Comparison of ENCODE assay signal across 30 cellular contexts in genomic region chr10:99765672-99766071, GRCh38. TPM values are rescaled to one million over a fixed set of nuclear protein-coding genes. Genes with fewer than 3 reads are reported as not detected.
DNase-seq lines count a peak whose midpoint lies in the region; ATAC-seq, FAIRE-seq and TF ChIP-seq lines count a peak whose summit lies in the region.
"Had no signal": no experiment of that assay in that cellular context is flagged by ENCODE, and none has a peak within 500 bp of the region (broad histone marks: within the 10 kb centered on the region; RNA-seq: fewer than 3 reads in every experiment).

No MANE protein-coding gene starts in this region.

- SMC1A ChIA-PET in GM12878 (lab: Charles Lee; ENCODE audit: uncharacterized antibody, unreplicated experiment), result interaction anchor here (0.8 to 1.5 kb wide), 13 partner anchors 10 to 330 kb away, joined by 3 to 6 read pairs (median 3); partner anchors contain the start of genes COX15, CUTC and SLC25A28

- H3K79me2 ChIP-seq in GM12878 (ENCODE audit: control insufficient read depth, insufficient read depth, low read length), result no peaks in the 10 kb centered on the region

- 0 out of 2 replicates have a peak overlapping the region, but pooled peaks have one; percentile 19 for H3K4me3 ChIP-seq in GM12878
- H3K4me3 ChIP-seq: GM23338, prostate gland, upper lobe of right lung had no signal

- WGBS in GM12878 (ENCODE audit: insufficient coverage, insufficient replicate concordance, low lambda C conversion rate, missing lambda C conversion rate), result 0% methylated on average over 2 of the region's 2 CpGs

- peak; percentile 14 for ATAC-seq in GM19328 (IDR thresholded peaks at IDR 0.05; ENCODE audit: unreplicated experiment)
- peak; percentile 29 for ATAC-seq in HG03108 (IDR thresholded peaks at IDR 0.05; ENCODE audit: unreplicated experiment)
- ATAC-seq in GM12878, result peak; percentile 61
- ATAC-seq: activated T-cell treated with anti-CD3 and anti-CD28 coated beads, Interleukin-2, amount 50 U/mL, for 4 hours; GM23338; left lobe of liver; PC-3; Right ventricle myocardium inferior; sciatic nerve; SK-N-SH treated with all-trans-retinoic acid at 6 μM for 48 hours had no signal

- no peak for TF ChIP-seq POLR2A in GM12878 (IDR thresholded peaks at IDR 0.05; ENCODE audit: low read depth, low read length)

- BruUV-seq in GM12878 (replicated peaks; lab: Mats Ljungman, UMichigan), result no TSS peak

- peak in 1 of 2 experiments; percentile 66; a peak in 1 of 4 replicates for TF ChIP-seq EP300 in GM12878 (IDR thresholded peaks at IDR 0.05; ENCODE audit: borderline replicate concordance in 1 of 2, control insufficient read depth in 1 of 2, low read depth in 2 of 2, low read length in 2 of 2)

- in situ Hi-C loops in GM13977 (cut with MboI; ENCODE audit: low pct_unique_long_range_greater_than_20kb, low sequenced_read_pairs, unreplicated experiment), result no loop called here
- in situ Hi-C loops in GM12878 (cut with MboI), result no loop called here

- H3K27ac ChIP-seq in GM12878 (ENCODE audit: control insufficient read depth, insufficient read depth), result no peak overlapping the region
- H3K27ac ChIP-seq: brain microvascular endothelial cell, neutrophil, prostate gland, upper lobe of right lung had no signal

- H3K4me1 ChIP-seq in GM12878 (ENCODE audit: control insufficient read depth, insufficient read depth, low read length), result peaks cover 20% of the 10 kb centered on the region
- H3K4me1 ChIP-seq: prostate gland, upper lobe of right lung had no signal

- CTCF ChIA-PET in GM12878 (lab: Yijun Ruan, JAX), result interaction anchor here (0.9 to 1.8 kb wide), 6 partner anchors 10 to 330 kb away, joined by 3 to 7 read pairs (median 4); no protein-coding TSS in a partner anchor

- intact Hi-C loops in GM12878 (cut with micrococcal nuclease; ENCODE audit: unreplicated experiment), result no loop called here

- TF ChIP-seq RAD21 in GM12878 (IDR thresholded peaks at IDR 0.05; ENCODE audit: insufficient read depth, low read depth, low read length), result no peak

- H2AFZ ChIP-seq in GM12878 (ENCODE audit: control insufficient read depth, low read depth, low read length), result no peak overlapping the region
- H2AFZ ChIP-seq: GM23338 had no signal

- peak overlapping the region; percentile 91 for H3K4me2 ChIP-seq in GM12878 (ENCODE audit: control insufficient read depth, insufficient read depth)
- H3K4me2 ChIP-seq: GM23338 had no signal

- H3K9me3 ChIP-seq in GM12878 (replicated peaks; ENCODE audit: control insufficient read depth, insufficient read depth, low read length), result no peaks in the 10 kb centered on the region; the same call in 1 of the 3 replicates
- H3K9me3 ChIP-seq: neutrophil, prostate gland, upper lobe of right lung had no signal

- peak; percentile 90 for FAIRE-seq in GM12878 (lab: Jason Lieb, UNC)

- H3K36me3 ChIP-seq in GM12878 (ENCODE audit: control insufficient read depth in 2 of 2, insufficient read depth in 2 of 2, low read length in 1 of 2), result no peaks in the 10 kb centered on the region
- H3K36me3 ChIP-seq: brain microvascular endothelial cell, prostate gland had no signal

- RAD21 ChIA-PET in GM12878 (lab: Charles Lee; ENCODE audit: unreplicated experiment), result interaction anchor here (0.6 to 2.0 kb wide), 4 partner anchors 33 to 501 kb away, joined by 3 to 11 read pairs (median 4); partner anchors contain the start of genes COX15 and CUTC

- POLR2A ChIA-PET in GM12878 (lab: Charles Lee), result interaction anchor here (0.6 to 1.1 kb wide), 8 partner anchors 8 to 469 kb away, joined by 3 to 10 read pairs (median 4); partner anchors contain the start of genes COX15 and CUTC

- DNase-seq in GM13977 (ENCODE audit: low spot score) (peak; percentile 43), GM12878 (ENCODE audit: low read depth, low spot score) (peak; percentile 12), midbrain (lab: John Stamatoyannopoulos, UW) (no peak), COLO829 (ENCODE audit: low spot score) (no peak)
- no peak for DNase-seq in activated CD4-positive, alpha-beta T cell treated with anti-CD3 and anti-CD28 coated beads, Interleukin-2, amount 50 U/mL, for 4 hours
- DNase-seq: activated CD4-positive, alpha-beta T cell treated with anti-CD3 and anti-CD28 coated beads for 4 hours; activated CD8-positive, alpha-beta memory T cell treated with anti-CD3 and anti-CD28 coated beads for 24 hours; activated T-cell treated with anti-CD3 and anti-CD28 coated beads, Interleukin-2, amount 50 U/mL, for 4 hours; brain microvascular endothelial cell; EL; HFFc6; hypothalamus; mesenchymal stem cell; NCI-H1092; NCI-H187 treated with DMSO at 0.1 percent for 48 hours; NCI-H524 treated with DMSO at 0.1 percent for 48 hours; PC-3; stimulated activated CD4-positive, alpha-beta T cell treated with anti-CD3 and anti-CD28 coated beads, Interleukin-12 subunit alpha, Interleukin-12 subunit beta, amount 100 ng/mL, for 4 hours; stimulated activated CD4-positive, alpha-beta T cell treated with anti-CD3 and anti-CD28 coated beads, Interleukin-4, amount 100 ng/mL, for 1 hour; substantia nigra; upper lobe of right lung had no signal

- H4K20me1 ChIP-seq in GM12878 (ENCODE audit: control insufficient read depth, insufficient read depth), result no peaks in the 10 kb centered on the region

- no peaks in the 10 kb centered on the region for H3K27me3 ChIP-seq in GM12878 (replicated peaks in 1 of 2; ENCODE audit: control insufficient read depth in 2 of 2, insufficient read depth in 2 of 2, low read length in 1 of 2)
- H3K27me3 ChIP-seq: brain microvascular endothelial cell, neutrophil, upper lobe of right lung had no signal

- no peak overlapping the region for H3K9ac ChIP-seq in GM12878 (ENCODE audit: control insufficient read depth, insufficient read depth, low read length)

- TF ChIP-seq CTCF in GM13977 (IDR thresholded peaks at IDR 0.05; ENCODE audit: extremely low read depth, insufficient read depth, missing control alignments) (no peak), GM12878 (IDR thresholded peaks at IDR 0.05 in 2 of 3, conservative IDR thresholded peaks at IDR 0.05 in 1 of 3; ENCODE audit: control insufficient read depth in 2 of 3, extremely low read depth in 1 of 3, insufficient read depth in 1 of 3, low read depth in 3 of 3, low read length in 3 of 3) (no peak)

RNA-seq across cellular contexts. Expression of gene ABCC2, which starts 16.8 kb away (rescaled TPM):
- total RNA-seq in GM12878 (2013; cell fraction: nucleolus; rRNA removed), result 4.8 and 7.1 TPM in 2 replicates
- total RNA-seq in GM12878 (2014; rRNA removed), result 0.11 and 0.93 TPM in 2 replicates
- total RNA-seq in GM12878 (2014; rRNA removed; fragmentation: Illumina TruSeq; extraction: Trizol), result 0.28 and 0.36 TPM in 2 replicates
- 0.24 and 0.64 TPM in 2 replicates for total RNA-seq in GM12878 (2021)
- 0.37 TPM for polyA plus RNA-seq in GM12878 (2011; ENCODE audit: low read depth)
- polyA plus RNA-seq in GM12878 (2011; rRNA removed), result 0.95 and 1.1 TPM in 2 replicates
- polyA plus RNA-seq in GM12878 (2011; cell fraction: cytosol; rRNA removed), result 0.43 and 0.64 TPM in 2 replicates
- polyA plus RNA-seq in GM12878 (2011; cell fraction: nucleus; rRNA removed), result 2.4 and 3.6 TPM in 2 replicates
- 0.18 and 0.31 TPM in 2 replicates for polyA plus RNA-seq in GM12878 (2012)
- 0.14 and 0.35 TPM in 2 replicates for polyA plus RNA-seq in GM12878 (2014; fragmentation: Illumina TruSeq; extraction: Trizol)
- polyA plus RNA-seq in GM12878 (2014; fragmentation: Nextera tagmentation; extraction: Ambion mirVana), result under 1 TPM; 0.02 to 0.18 TPM
- 0.19 and 0.22 TPM in 2 replicates for polyA plus RNA-seq in GM12878 (2014; rRNA removed)
- polyA plus RNA-seq in GM12878 (2016; fragmentation: Nextera tagmentation; extraction: Ambion mirVana), result under 1 TPM; 0.20 to 0.21 TPM
- 1.2 and 1.4 TPM in 2 replicates for polyA minus RNA-seq in GM12878 (2011; rRNA and poly(A)+ RNA removed)
- polyA minus RNA-seq in GM12878 (2011; cell fraction: cytosol; rRNA and poly(A)+ RNA removed), result 2.3 and 4.1 TPM in 2 replicates
- polyA minus RNA-seq in GM12878 (2011; cell fraction: nucleus; rRNA and poly(A)+ RNA removed), result 2.0 and 2.2 TPM in 2 replicates

RNA-seq across cellular contexts. Expression of gene CUTC, which starts 33.6 kb away (rescaled TPM):
- total RNA-seq in GM12878 (2013; cell fraction: nucleolus; rRNA removed), result 32.9 and 38.9 TPM in 2 replicates
- total RNA-seq in GM12878 (2014; rRNA removed), result 23.8 and 28.3 TPM in 2 replicates
- total RNA-seq in GM12878 (2014; rRNA removed; fragmentation: Illumina TruSeq; extraction: Trizol), result 34.3 and 36.2 TPM in 2 replicates
- total RNA-seq in GM12878 (2021), result 25.7 and 26.7 TPM in 2 replicates
- polyA plus RNA-seq in GM12878 (2011; ENCODE audit: low read depth), result 21.8 TPM
- polyA plus RNA-seq in GM12878 (2011; rRNA removed), result 47.7 and 63.2 TPM in 2 replicates
- polyA plus RNA-seq in GM12878 (2011; cell fraction: cytosol; rRNA removed), result 18.6 and 26.4 TPM in 2 replicates
- polyA plus RNA-seq in GM12878 (2011; cell fraction: nucleus; rRNA removed), result 25.8 and 28.8 TPM in 2 replicates
- 25.5 and 28.0 TPM in 2 replicates for polyA plus RNA-seq in GM12878 (2012)
- 34.3 and 42.5 TPM in 2 replicates for polyA plus RNA-seq in GM12878 (2014; fragmentation: Illumina TruSeq; extraction: Trizol)
- polyA plus RNA-seq in GM12878 (2014; fragmentation: Nextera tagmentation; extraction: Ambion mirVana), result 10 to 100 TPM; 64.6 to 71.7 TPM
- polyA plus RNA-seq in GM12878 (2014; rRNA removed), result 34.3 and 37.6 TPM in 2 replicates
- polyA plus RNA-seq in GM12878 (2016; fragmentation: Nextera tagmentation; extraction: Ambion mirVana), result 10 to 100 TPM; 44.0 to 49.6 TPM
- 27.4 and 30.3 TPM in 2 replicates for polyA minus RNA-seq in GM12878 (2011; rRNA and poly(A)+ RNA removed)
- polyA minus RNA-seq in GM12878 (2011; cell fraction: cytosol; rRNA and poly(A)+ RNA removed), result 7.3 and 7.6 TPM in 2 replicates
- 10.5 and 13.6 TPM in 2 replicates for polyA minus RNA-seq in GM12878 (2011; cell fraction: nucleus; rRNA and poly(A)+ RNA removed)

RNA-seq across cellular contexts. Expression of gene COX15, which starts 33.7 kb away (rescaled TPM):
- total RNA-seq in GM12878 (2013; cell fraction: nucleolus; rRNA removed), result 62.4 and 70.0 TPM in 2 replicates
- total RNA-seq in GM12878 (2014; rRNA removed) (36.3 and 37.4 TPM in 2 replicates), GM12878 (2014; rRNA removed; fragmentation: Illumina TruSeq; extraction: Trizol) (30.6 and 32.9 TPM in 2 replicates), GM12878 (2021) (37.8 and 38.9 TPM in 2 replicates)
- polyA plus RNA-seq in GM12878 (2011; ENCODE audit: low read depth), result 22.4 TPM
- polyA plus RNA-seq in GM12878 (2011; rRNA removed) (36.4 and 46.8 TPM in 2 replicates), GM12878 (2014; fragmentation: Illumina TruSeq; extraction: Trizol) (38.1 and 44.7 TPM in 2 replicates), GM12878 (2014; fragmentation: Nextera tagmentation; extraction: Ambion mirVana) (10 to 100 TPM; 46.3 to 50.7 TPM), GM12878 (2014; rRNA removed) (27.1 and 30.2 TPM in 2 replicates), GM12878 (2016; fragmentation: Nextera tagmentation; extraction: Ambion mirVana) (10 to 100 TPM; 38.4 to 42.8 TPM)
- polyA plus RNA-seq in GM12878 (2011; cell fraction: cytosol; rRNA removed), result 22.3 and 27.2 TPM in 2 replicates
- polyA plus RNA-seq in GM12878 (2011; cell fraction: nucleus; rRNA removed), result 27.6 and 30.5 TPM in 2 replicates
- 25.7 and 37.7 TPM in 2 replicates for polyA plus RNA-seq in GM12878 (2012)
- 20.5 and 25.2 TPM in 2 replicates for polyA minus RNA-seq in GM12878 (2011; rRNA and poly(A)+ RNA removed)
- polyA minus RNA-seq in GM12878 (2011; cell fraction: cytosol; rRNA and poly(A)+ RNA removed), result 10.4 and 11.0 TPM in 2 replicates
- polyA minus RNA-seq in GM12878 (2011; cell fraction: nucleus; rRNA and poly(A)+ RNA removed), result 8.7 and 13.6 TPM in 2 replicates

Comparison
In these comparisons a context has a peak if more than half of its experiments do, and no peak if none do; other contexts are left out.
1. DNase-seq: peak in GM13977 (single experiment) and GM12878 (single experiment); none in activated CD4-positive, alpha-beta T cell treated with anti-CD3 and anti-CD28 coated beads, Interleukin-2, amount 50 U/mL, for 4 hours (0 of 2), midbrain (single experiment) and COLO829 (single experiment).
2. Peak in every context shown above with its lines, with median percentiles within 50 percentile points of each other: ATAC-seq.